8 cellular contexts compared by ENCODE assay signal in the genomic region with DNA sequence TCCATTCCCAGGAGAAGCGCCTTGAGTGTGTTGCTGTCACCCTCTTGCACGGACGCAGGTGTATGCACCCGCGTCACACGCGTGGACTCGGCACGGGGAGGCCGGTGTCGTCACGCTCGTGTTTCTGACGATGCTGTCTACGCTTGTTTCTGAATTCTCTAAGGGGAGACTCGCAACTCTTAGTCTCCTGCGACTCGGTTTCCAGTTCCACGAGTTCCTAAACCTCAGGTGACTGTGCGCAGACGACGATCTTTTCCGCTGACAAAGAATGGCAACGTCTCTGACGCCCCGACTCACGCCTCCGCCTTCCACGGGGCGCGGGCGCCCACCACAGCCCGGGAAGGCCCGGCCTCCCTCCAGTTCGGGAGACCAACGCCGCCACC. TPM values are rescaled to one million over a fixed set of nuclear protein-coding genes. Genes with fewer than 3 reads are reported as not detected.
DNase-seq lines count a peak whose midpoint lies in the region; FAIRE-seq and TF ChIP-seq lines count a peak whose summit lies in the region.

No MANE protein-coding gene starts in this region.

- intact Hi-C loops in esophagus squamous epithelium (cut with DNase I) = no loop called here

- FAIRE-seq in urothelium cell line (lab: Jason Lieb, UNC) = no peak

- H3K9me3 Mint-ChIP-seq in T-helper 2 cell treated with Interferon-gamma antibody and Interleukin-4, amounts not matched to agents 5 μg/mL and 100 μg/mL, for 36 hours = no peaks in the 10 kb centered on the region
- H3K9me3 Mint-ChIP-seq in neural crest cell = no peaks in the 10 kb centered on the region

- no peak for TF ChIP-seq POLR2A in esophagus squamous epithelium (IDR thresholded peaks at IDR 0.05)

- DNase-seq in BE2C (no peak), HFF-Myc (ENCODE audit: extremely low read depth, low read depth) (no peak), esophagus squamous epithelium (lab: John Stamatoyannopoulos, UW) (no peak), neural crest cell (ENCODE audit: low read depth, low spot score) (no peak), HCEC 1CT (no peak), DMS79 (lab: John Stamatoyannopoulos, UW) (no peak), urothelium cell line (ENCODE audit: low spot score) (no peak)
- no peak for DNase-seq in T-helper 2 cell treated with Interferon-gamma antibody and Interleukin-4, amounts not matched to agents 5 μg/mL and 100 μg/mL, for 36 hours (ENCODE audit: low spot score)

- H3K27ac Mint-ChIP-seq in T-helper 2 cell treated with Interferon-gamma antibody and Interleukin-4, amounts not matched to agents 5 μg/mL and 100 μg/mL, for 36 hours = peak overlapping the region; percentile 95
- H3K27ac Mint-ChIP-seq in neural crest cell (ENCODE audit: unreplicated experiment) = peak overlapping the region; percentile 98

- no peaks in the 10 kb centered on the region; the same call in none of the 2 replicates for H3K4me1 ChIP-seq in BE2C
- H3K4me1 ChIP-seq in esophagus squamous epithelium = peaks cover 6 to 58% (median 21%) of the 10 kb centered on the region in 3 donors

- H3K4me3 ChIP-seq in BE2C (ENCODE audit: low read depth, low read length) = peak overlapping the region; percentile 89
- peak overlapping the region; percentile 90 for H3K4me3 ChIP-seq in HFF-Myc (replicated peaks; ENCODE audit: low read depth, low read length)
- H3K4me3 ChIP-seq in esophagus squamous epithelium = peak overlapping the region; percentile 79 to 95 (median 84)

- H3K4me3 Mint-ChIP-seq in T-helper 2 cell treated with Interferon-gamma antibody and Interleukin-4, amounts not matched to agents 5 μg/mL and 100 μg/mL, for 36 hours = peak overlapping the region; percentile 98
- H3K4me3 Mint-ChIP-seq in neural crest cell = peak overlapping the region; percentile 99

- no peaks in the 10 kb centered on the region for H3K9me3 ChIP-seq in BE2C
- H3K9me3 ChIP-seq in esophagus squamous epithelium = no peaks in the 10 kb centered on the region

- 0% methylated on average over 18 to 25 of the region's 37 CpGs for WGBS in esophagus squamous epithelium, 2 donors

- peaks cover 56% of the 10 kb centered on the region for H3K36me3 Mint-ChIP-seq in T-helper 2 cell treated with Interferon-gamma antibody and Interleukin-4, amounts not matched to agents 5 μg/mL and 100 μg/mL, for 36 hours (ENCODE audit: low read depth)
- H3K36me3 Mint-ChIP-seq in neural crest cell (ENCODE audit: low read depth) = peaks cover 20% of the 10 kb centered on the region

- peaks cover 57% of the 10 kb centered on the region for H3K4me1 Mint-ChIP-seq in T-helper 2 cell treated with Interferon-gamma antibody and Interleukin-4, amounts not matched to agents 5 μg/mL and 100 μg/mL, for 36 hours (ENCODE audit: low read depth)
- H3K4me1 Mint-ChIP-seq in neural crest cell = peaks cover 66% of the 10 kb centered on the region

- H3K27me3 Mint-ChIP-seq in T-helper 2 cell treated with Interferon-gamma antibody and Interleukin-4, amounts not matched to agents 5 μg/mL and 100 μg/mL, for 36 hours (ENCODE audit: low read depth) = no peaks in the 10 kb centered on the region
- peaks cover 2% of the 10 kb centered on the region for H3K27me3 Mint-ChIP-seq in neural crest cell (ENCODE audit: low read depth)

- peak overlapping the region; percentile 98 to 100 (median 99) for H3K27ac ChIP-seq in esophagus squamous epithelium

- H3K36me3 ChIP-seq in BE2C = peaks cover 5% of the 10 kb centered on the region
- H3K36me3 ChIP-seq in esophagus squamous epithelium = peaks cover 0 to 36% (median 0%) of the 10 kb centered on the region in 3 donors

- H3K27me3 ChIP-seq in BE2C (no peaks in the 10 kb centered on the region), esophagus squamous epithelium (no peaks in the 10 kb centered on the region)

- TF ChIP-seq CTCF in BE2C (IDR thresholded peaks at IDR 0.05; ENCODE audit: low read depth, low read length) (no peak), HFF-Myc (IDR thresholded peaks at IDR 0.05; ENCODE audit: low read depth, low read length, missing control alignments) (no peak), esophagus squamous epithelium (IDR thresholded peaks at IDR 0.05) (no peak), neural crest cell (conservative IDR thresholded peaks at IDR 0.05) (no peak)

RNA-seq across cellular contexts. Expression of a gene that starts 0.6 kb away (rescaled TPM):
- 30.6 TPM for polyA plus RNA-seq in BE2C (2012; ENCODE audit: insufficient read depth, insufficient read length, low read depth)
- total RNA-seq in esophagus squamous epithelium (10 to 100 TPM; 30.7 to 87.5 (median 59.9) TPM), neural crest cell (110 and 114 TPM in 2 replicates)

RNA-seq across cellular contexts. Expression of a gene that starts 7.8 kb away (rescaled TPM):
- polyA plus RNA-seq in BE2C (2012; ENCODE audit: insufficient read depth, insufficient read length, low read depth) = 17.2 TPM
- total RNA-seq in esophagus squamous epithelium = 10 to 100 TPM in 2 of 4 donors, 1 to 10 TPM in 2; 7.5 to 17.2 (median 11.3) TPM
- 19.3 and 19.5 TPM in 2 replicates for total RNA-seq in neural crest cell

RNA-seq across cellular contexts. Expression of a gene that starts 22.7 kb away (rescaled TPM):
- polyA plus RNA-seq in BE2C (2012; ENCODE audit: insufficient read depth, insufficient read length, low read depth) = not detected
- total RNA-seq in esophagus squamous epithelium = not detected
- total RNA-seq in neural crest cell = not detected in 2 replicates
